2 cellular contexts compared by ENCODE assay signal in the genomic region with DNA sequence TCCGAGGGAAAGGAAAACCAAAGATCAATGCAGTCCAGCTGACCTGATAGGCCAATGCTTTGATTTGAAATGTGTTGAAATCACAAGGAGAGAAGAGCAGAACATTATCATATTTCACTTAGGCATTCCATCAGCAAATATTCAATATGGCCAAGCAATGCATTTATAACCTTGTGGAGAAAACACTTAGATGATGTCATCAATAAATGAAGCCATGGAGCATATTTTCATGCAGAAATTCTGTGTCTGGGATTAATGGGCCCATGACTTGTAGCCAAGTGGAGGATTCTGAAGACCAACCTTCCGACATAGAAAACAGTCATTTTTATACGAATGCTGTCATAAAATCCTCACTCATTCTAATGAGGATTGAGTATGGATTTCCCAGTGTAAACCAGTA.
TF ChIP-seq lines count a peak whose summit lies in the region.

No MANE protein-coding gene starts in this region.

TF ChIP-seq in HepG2, 621 proteins besides CTCF, POLR2A, EP300 and RAD21:
- TF ChIP-seq ZSCAN31 (CRISPR knock-in tag; IDR thresholded peaks at IDR 0.05; ENCODE audit: low read depth) (no peak), ATF7 (IDR thresholded peaks at IDR 0.05) (peak; percentile 93), ATF7 (CRISPR knock-in tag; IDR thresholded peaks at IDR 0.05) (no peak)

TF ChIP-seq in HEK293, 187 proteins besides CTCF, POLR2A, EP300 and RAD21:
- TF ChIP-seq, protein P1, sequence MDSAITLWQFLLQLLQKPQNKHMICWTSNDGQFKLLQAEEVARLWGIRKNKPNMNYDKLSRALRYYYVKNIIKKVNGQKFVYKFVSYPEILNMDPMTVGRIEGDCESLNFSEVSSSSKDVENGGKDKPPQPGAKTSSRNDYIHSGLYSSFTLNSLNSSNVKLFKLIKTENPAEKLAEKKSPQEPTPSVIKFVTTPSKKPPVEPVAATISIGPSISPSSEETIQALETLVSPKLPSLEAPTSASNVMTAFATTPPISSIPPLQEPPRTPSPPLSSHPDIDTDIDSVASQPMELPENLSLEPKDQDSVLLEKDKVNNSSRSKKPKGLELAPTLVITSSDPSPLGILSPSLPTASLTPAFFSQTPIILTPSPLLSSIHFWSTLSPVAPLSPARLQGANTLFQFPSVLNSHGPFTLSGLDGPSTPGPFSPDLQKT (IDR thresholded peaks at IDR 0.05; ENCODE audit: borderline replicate concordance, low read depth, low read length) = no peak
- peak; percentile 59 for TF ChIP-seq ATF2 (tag by site-specific recombination; IDR thresholded peaks at IDR 0.05; ENCODE audit: low read depth)
